ENCODE assay signal across 13 cellular contexts in the genomic region with DNA sequence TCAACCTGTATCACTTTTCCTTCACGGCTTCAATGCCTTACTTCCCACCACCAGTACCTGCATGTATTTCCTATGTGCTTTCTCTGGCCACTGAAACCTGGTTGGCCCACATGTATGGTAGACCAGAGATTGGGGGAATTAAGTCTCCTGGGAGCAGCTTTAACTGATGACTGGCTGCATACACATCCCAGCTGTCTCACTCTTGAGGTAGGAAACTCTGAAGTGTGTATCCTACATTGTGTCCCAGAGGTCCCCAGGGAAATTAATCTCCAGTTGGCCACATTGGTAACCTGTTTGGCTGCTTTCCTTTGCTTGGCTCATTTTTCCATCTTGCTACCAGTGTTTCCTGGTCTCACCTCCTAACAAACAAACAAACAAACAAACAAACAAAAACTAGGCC.
"Had no signal": no experiment of that assay in that cellular context is flagged by ENCODE, and none has a peak within 500 bp of the region (broad histone marks: within the 10 kb centered on the region; RNA-seq: fewer than 3 reads in every experiment).

No MANE protein-coding gene starts in this region.

- H3K36me3 ChIP-seq: ascending aorta, lower lobe of right lung, neutrophil had no signal

- H3K27ac ChIP-seq: ascending aorta, dorsolateral prefrontal cortex, lower lobe of right lung, neutrophil, testis had no signal

- DNase-seq: activated CD4-positive, CD25-positive, alpha-beta regulatory T cell treated with anti-CD3 and anti-CD28 coated beads, Interleukin-2, amount 50 U/mL, for 72 hours; activated effector memory CD4-positive, alpha-beta T cell treated with anti-CD3 and anti-CD28 coated beads, Interleukin-2, amount 50 U/mL, for 16 hours; dorsolateral prefrontal cortex; lower lobe of right lung; naive thymus-derived CD4-positive, alpha-beta T cell; retina; stimulated activated CD4-positive, alpha-beta T cell treated with anti-CD3 and anti-CD28 coated beads, Interleukin-4, amount 100 ng/mL, for 1 hour; stimulated activated CD8-positive, alpha-beta memory T cell treated with anti-CD3 and anti-CD28 coated beads, Interleukin-4, amount 100 ng/mL, for 48 hours; testis had no signal

- H3K4me3 Mint-ChIP-seq: naive thymus-derived CD4-positive, alpha-beta T cell had no signal

- H3K4me1 ChIP-seq: ascending aorta, lower lobe of right lung, testis had no signal

- H3K27me3 Mint-ChIP-seq: naive thymus-derived CD4-positive, alpha-beta T cell; stimulated activated naive CD8-positive, alpha-beta T cell treated with anti-CD3 and anti-CD28 coated beads, Interleukin-15, amount 100 ng/mL, for 72 hours had no signal

- H3K9me3 ChIP-seq: ascending aorta, lower lobe of right lung, neutrophil, testis had no signal

- ATAC-seq: esophagus mucosa; lower lobe of right lung; naive thymus-derived CD4-positive, alpha-beta T cell had no signal

- H3K9me3 Mint-ChIP-seq: stimulated activated naive CD8-positive, alpha-beta T cell treated with anti-CD3 and anti-CD28 coated beads, Interleukin-15, amount 100 ng/mL, for 72 hours had no signal

- H3K4me3 ChIP-seq: ascending aorta, dorsolateral prefrontal cortex, lower lobe of right lung, testis had no signal

- H3K27me3 ChIP-seq: ascending aorta, dorsolateral prefrontal cortex, neutrophil, testis had no signal
